ENCODE assay signal across 8 cellular contexts in the genomic region with DNA sequence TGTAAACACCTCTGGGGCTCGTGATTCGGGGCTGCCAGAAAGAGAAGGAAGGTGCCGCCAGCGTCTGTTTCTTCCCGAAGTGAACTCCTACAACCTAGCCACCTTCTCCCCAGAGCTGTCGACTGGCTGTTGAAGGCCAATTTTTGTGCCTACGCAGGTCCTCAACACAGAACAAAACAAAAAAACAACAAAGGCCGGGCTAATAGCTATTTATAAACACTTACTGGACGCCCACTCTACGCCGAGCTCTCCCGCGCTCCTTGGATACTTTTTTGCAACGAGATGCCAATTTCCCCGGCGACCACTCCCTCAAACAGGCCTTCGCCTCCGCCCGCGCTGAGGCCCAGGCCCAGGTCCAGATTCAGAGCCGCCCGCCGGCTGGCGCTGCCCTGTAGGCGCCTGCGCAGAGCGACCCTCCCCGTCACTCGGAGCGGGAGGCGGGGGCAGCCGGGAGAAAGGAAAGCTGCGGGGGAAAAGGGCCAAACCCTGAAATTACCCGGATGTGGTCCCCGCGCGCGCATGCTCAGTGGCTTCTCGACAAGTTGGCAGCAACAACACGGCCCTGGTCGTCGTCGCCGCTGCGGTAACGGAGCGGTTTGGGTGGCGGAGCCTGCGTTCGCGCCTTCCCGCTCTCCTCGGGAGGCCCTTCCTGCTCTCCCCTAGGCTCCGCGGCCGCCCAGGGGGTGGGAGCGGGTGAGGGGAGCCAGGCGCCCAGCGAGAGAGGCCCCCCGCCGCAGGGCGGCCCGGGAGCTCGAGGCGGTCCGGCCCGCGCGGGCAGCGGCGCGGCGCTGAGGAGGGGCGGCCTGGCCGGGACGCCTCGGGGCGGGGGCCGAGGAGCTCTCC. TPM values are rescaled to one million over a fixed set of nuclear protein-coding genes. Genes with fewer than 3 reads are reported as not detected.
DNase-seq lines count a peak whose midpoint lies in the region; ATAC-seq and TF ChIP-seq lines count a peak whose summit lies in the region.

A gene (plus strand): TSS at position 520 of the 843 bp plus-strand sequence. CDS start 16,834 bp downstream, outside the sequence.

- peak; percentile 96 for TF ChIP-seq POLR2A in Raji (IDR thresholded peaks at IDR 0.05; ENCODE audit: insufficient read depth, low read depth, low read length)

- H3K36me3 ChIP-seq in H7 (replicated peaks; ENCODE audit: control insufficient read depth, insufficient read depth, low read length) (no peaks in the 10 kb centered on the region; the same call in 1 of the 2 replicates), Loucy (ENCODE audit: insufficient read depth, low read length) (no peaks in the 10 kb centered on the region)

- no peaks in the 10 kb centered on the region for H3F3A ChIP-seq in Loucy (ENCODE audit: low read depth)

- peak within 1 kb of the TSS; percentile 84 for H2AFZ ChIP-seq in Loucy (ENCODE audit: low read length)

- peak; percentile 91 to 93 for ATAC-seq in natural killer cell treated with Interleukin-12 subunit alpha and Interleukin-12 subunit beta and Interleukin-15 and Interleukin-18, amount 100 ng/mL, for 72 hours

- no peaks in the 10 kb centered on the region for H3K27me3 ChIP-seq in H7 (ENCODE audit: control insufficient read depth, insufficient read depth, low read length)
- no peaks in the 10 kb centered on the region for H3K27me3 ChIP-seq in Loucy (ENCODE audit: insufficient read depth, low read length, poor library complexity, severe bottlenecking)

- DNase-seq in ELF-1 (ENCODE audit: low read depth, low spot score) (peak; percentile 98), H7 (peak; percentile 97), fibroblast of peridontal ligament (ENCODE audit: extremely low read depth) (peak; percentile 96)
- peak; percentile 96 for DNase-seq in activated effector memory CD4-positive, alpha-beta T cell treated with Interleukin-2 at 50 U/mL for 16 hours
- peak; percentile 99 for DNase-seq in natural killer cell treated with Interleukin-12 subunit alpha and Interleukin-12 subunit beta and Interleukin-15 and Interleukin-18, amount 100 ng/mL, for 72 hours (ENCODE audit: low spot score)
- peak; percentile 98 for DNase-seq in stimulated activated naive CD4-positive, alpha-beta T cell treated with Interleukin-2 at 50 U/mL for 16 hours (lab: John Stamatoyannopoulos, UW)

- H3K36me3 Mint-ChIP-seq in natural killer cell treated with Interleukin-12 subunit alpha and Interleukin-12 subunit beta and Interleukin-15 and Interleukin-18, amount 100 ng/mL, for 72 hours = peaks cover 14% of the 10 kb centered on the region

- peaks cover 66% of the 10 kb centered on the region for H3K79me2 ChIP-seq in Loucy (ENCODE audit: insufficient read depth, low read length)

- peak within 1 kb of the TSS; percentile 98 for H3K4me3 Mint-ChIP-seq in natural killer cell treated with Interleukin-12 subunit alpha and Interleukin-12 subunit beta and Interleukin-15 and Interleukin-18, amount 100 ng/mL, for 72 hours

- no peaks in the 10 kb centered on the region for H3K9me2 ChIP-seq in Loucy (replicated peaks; ENCODE audit: low read depth, low read length)

- no peak for TF ChIP-seq CTCF in Loucy (conservative IDR thresholded peaks at IDR 0.05; ENCODE audit: low read length)

- H3K4me3 ChIP-seq in H7 (ENCODE audit: insufficient read depth, low read depth, low read length) (peak within 1 kb of the TSS; percentile 80), Loucy (ENCODE audit: low read length, poor library complexity, severe bottlenecking) (peak within 1 kb of the TSS; percentile 85)

- peak within 1 kb of the TSS; percentile 98 for H3K4me2 ChIP-seq in Loucy (ENCODE audit: low read depth, low read length, poor library complexity, severe bottlenecking)

- H3K27me3 Mint-ChIP-seq in natural killer cell treated with Interleukin-12 subunit alpha and Interleukin-12 subunit beta and Interleukin-15 and Interleukin-18, amount 100 ng/mL, for 72 hours = no peaks in the 10 kb centered on the region

- H3K9ac ChIP-seq in Loucy (ENCODE audit: low read depth, low read length, poor library complexity, severe bottlenecking) = peak within 1 kb of the TSS; percentile 88

- H3K4me1 Mint-ChIP-seq in natural killer cell treated with Interleukin-12 subunit alpha and Interleukin-12 subunit beta and Interleukin-15 and Interleukin-18, amount 100 ng/mL, for 72 hours (ENCODE audit: low read depth in 2 of 2) = peaks cover 43 to 51% of the 10 kb centered on the region in 2 donors

- peaks cover 51% of the 10 kb centered on the region for H3K4me1 ChIP-seq in Loucy (ENCODE audit: insufficient read depth, low read length, poor library complexity, severe bottlenecking)

- H3K27ac Mint-ChIP-seq in natural killer cell treated with Interleukin-12 subunit alpha and Interleukin-12 subunit beta and Interleukin-15 and Interleukin-18, amount 100 ng/mL, for 72 hours = peak within 1 kb of the TSS; percentile 93 to 95

- H3K9me3 Mint-ChIP-seq in natural killer cell treated with Interleukin-12 subunit alpha and Interleukin-12 subunit beta and Interleukin-15 and Interleukin-18, amount 100 ng/mL, for 72 hours = no peaks in the 10 kb centered on the region

- H3K9me3 ChIP-seq in Loucy (ENCODE audit: insufficient read depth, low read depth, low read length) = no peaks in the 10 kb centered on the region

- peaks cover 42% of the 10 kb centered on the region for H4K20me1 ChIP-seq in Loucy (ENCODE audit: insufficient read depth, low read length, poor library complexity, severe bottlenecking)

RNA-seq across cellular contexts. Expression of the gene that starts here (rescaled TPM):
- 140 and 154 TPM in 2 replicates for total RNA-seq in H7 (2014; rRNA removed; shearing (Covaris generic))
- total RNA-seq in natural killer cell treated with Interleukin-12 subunit alpha and Interleukin-12 subunit beta and Interleukin-15 and Interleukin-18, amount 100 ng/mL, for 72 hours = 10 to 100 TPM; 64.2 to 67.3 TPM

Comparison
In these comparisons a context has a peak if more than half of its experiments do, and no peak if none do; other contexts are left out.
1. Peak in every context shown above with its lines: DNase-seq, ATAC-seq and H3K4me3 ChIP-seq.